1 cellular context compared by ENCODE assay signal in the genomic region with DNA sequence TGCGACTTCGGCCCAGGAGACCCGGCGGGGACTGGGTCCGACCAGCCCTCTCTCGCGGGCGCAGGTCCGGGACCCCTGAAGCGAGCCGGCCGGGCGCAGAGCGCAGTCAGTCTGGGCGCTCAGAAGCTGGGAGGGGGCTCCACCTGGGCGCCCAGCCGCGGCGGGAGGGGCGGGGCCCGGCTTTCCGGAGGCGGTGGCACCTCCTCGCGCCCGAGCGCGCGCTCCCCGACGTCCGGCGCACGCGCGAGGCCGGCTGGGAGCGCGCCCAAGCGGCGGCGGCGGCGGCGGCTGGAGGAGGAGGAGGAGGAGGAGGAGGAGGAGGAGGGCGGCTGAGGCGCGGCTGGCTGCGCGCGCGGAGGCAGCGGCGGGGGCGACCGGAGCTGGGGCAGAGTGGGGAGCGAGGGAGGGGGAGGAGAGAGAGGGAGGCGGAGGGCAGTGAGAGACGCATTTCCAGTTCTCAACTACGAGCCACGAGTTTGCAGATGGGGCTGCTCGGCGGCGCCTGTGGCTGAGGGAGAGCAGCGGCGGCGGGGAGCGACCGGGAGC.
TF ChIP-seq lines count a peak whose summit lies in the region.

A gene with protein sequence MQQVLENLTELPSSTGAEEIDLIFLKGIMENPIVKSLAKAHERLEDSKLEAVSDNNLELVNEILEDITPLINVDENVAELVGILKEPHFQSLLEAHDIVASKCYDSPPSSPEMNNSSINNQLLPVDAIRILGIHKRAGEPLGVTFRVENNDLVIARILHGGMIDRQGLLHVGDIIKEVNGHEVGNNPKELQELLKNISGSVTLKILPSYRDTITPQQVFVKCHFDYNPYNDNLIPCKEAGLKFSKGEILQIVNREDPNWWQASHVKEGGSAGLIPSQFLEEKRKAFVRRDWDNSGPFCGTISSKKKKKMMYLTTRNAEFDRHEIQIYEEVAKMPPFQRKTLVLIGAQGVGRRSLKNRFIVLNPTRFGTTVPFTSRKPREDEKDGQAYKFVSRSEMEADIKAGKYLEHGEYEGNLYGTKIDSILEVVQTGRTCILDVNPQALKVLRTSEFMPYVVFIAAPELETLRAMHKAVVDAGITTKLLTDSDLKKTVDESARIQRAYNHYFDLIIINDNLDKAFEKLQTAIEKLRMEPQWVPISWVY (plus strand): TSS at position 445 of the 546 bp plus-strand sequence. CDS start 50,216 bp downstream, outside the sequence.

TF ChIP-seq in HepG2, 621 proteins besides CTCF, POLR2A, EP300 and RAD21 (continued from another document):
- TF ChIP-seq GFI1 (CRISPR knock-in tag; IDR thresholded peaks at IDR 0.05; ENCODE audit: borderline replicate concordance) (no peak), ZNF263 (CRISPR knock-in tag; IDR thresholded peaks at IDR 0.05) (peak; percentile 98), ZNF343 (CRISPR knock-in tag; IDR thresholded peaks at IDR 0.05) (0 out of 2 replicates have a peak, but pooled peaks have one; percentile 62), MBD4 (IDR thresholded peaks at IDR 0.05; ENCODE audit: borderline replicate concordance, low read length) (no peak), RORA (CRISPR knock-in tag; IDR thresholded peaks at IDR 0.05) (no peak), CAMTA2 (CRISPR knock-in tag; IDR thresholded peaks at IDR 0.05; ENCODE audit: borderline replicate concordance) (0 out of 2 replicates have a peak, but pooled peaks have one; percentile 48), SIN3A (IDR thresholded peaks at IDR 0.05; ENCODE audit: borderline replicate concordance, low read depth, low read length) (peak; percentile 50; the same call in 1 of the 2 replicates), SOX6 (IDR thresholded peaks at IDR 0.05) (no peak), SOX6 (CRISPR knock-in tag; IDR thresholded peaks at IDR 0.05) (peak; percentile 36; the same call in 1 of the 2 replicates), HNRNPK (IDR thresholded peaks at IDR 0.05; ENCODE audit: low read depth, low read length, poor library complexity, severe bottlenecking) (peak; percentile 79), BRD4 (CRISPR knock-in tag; IDR thresholded peaks at IDR 0.05) (no peak), ZNF563 (CRISPR knock-in tag; IDR thresholded peaks at IDR 0.05) (peak; percentile 48), POLR2AphosphoS5 (IDR thresholded peaks at IDR 0.05; ENCODE audit: low read depth, low read length) (peak; percentile 38; the same call in 1 of the 2 replicates), MAZ (IDR thresholded peaks at IDR 0.05; ENCODE audit: borderline replicate concordance, low read depth, low read length) (no peak), MAZ (CRISPR knock-in tag; IDR thresholded peaks at IDR 0.05; ENCODE audit: low read depth) (peak; percentile 61; the same call in 1 of the 2 replicates), ZNF670 (CRISPR knock-in tag; IDR thresholded peaks at IDR 0.05; ENCODE audit: borderline replicate concordance) (no peak), KDM5B (CRISPR knock-in tag; IDR thresholded peaks at IDR 0.05; ENCODE audit: borderline replicate concordance) (peak; percentile 73; the same call in 1 of the 2 replicates), ZFX (CRISPR knock-in tag; IDR thresholded peaks at IDR 0.05; ENCODE audit: low read depth) (peak; percentile 17; the same call in 1 of the 2 replicates), ZC3H4 (CRISPR knock-in tag; IDR thresholded peaks at IDR 0.05; ENCODE audit: borderline replicate concordance) (no peak), ZNF501 (CRISPR knock-in tag; IDR thresholded peaks at IDR 0.05) (0 out of 2 replicates have a peak, but pooled peaks have one; percentile 30), KDM5A (IDR thresholded peaks at IDR 0.05; ENCODE audit: borderline replicate concordance, low read length) (0 out of 2 replicates have a peak, but pooled peaks have one; percentile 17), JUND (CRISPR knock-in tag; IDR thresholded peaks at IDR 0.05) (no peak), NR2F2 (IDR thresholded peaks at IDR 0.05; ENCODE audit: borderline replicate concordance, low read depth) (no peak)
- TF ChIP-seq, protein P1, sequence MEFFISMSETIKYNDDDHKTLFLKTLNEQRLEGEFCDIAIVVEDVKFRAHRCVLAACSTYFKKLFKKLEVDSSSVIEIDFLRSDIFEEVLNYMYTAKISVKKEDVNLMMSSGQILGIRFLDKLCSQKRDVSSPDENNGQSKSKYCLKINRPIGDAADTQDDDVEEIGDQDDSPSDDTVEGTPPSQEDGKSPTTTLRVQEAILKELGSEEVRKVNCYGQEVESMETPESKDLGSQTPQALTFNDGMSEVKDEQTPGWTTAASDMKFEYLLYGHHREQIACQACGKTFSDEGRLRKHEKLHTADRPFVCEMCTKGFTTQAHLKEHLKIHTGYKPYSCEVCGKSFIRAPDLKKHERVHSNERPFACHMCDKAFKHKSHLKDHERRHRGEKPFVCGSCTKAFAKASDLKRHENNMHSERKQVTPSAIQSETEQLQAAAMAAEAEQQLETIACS (CRISPR knock-in tag; IDR thresholded peaks at IDR 0.05) = peak; percentile 79
- TF ChIP-seq, protein P2, sequence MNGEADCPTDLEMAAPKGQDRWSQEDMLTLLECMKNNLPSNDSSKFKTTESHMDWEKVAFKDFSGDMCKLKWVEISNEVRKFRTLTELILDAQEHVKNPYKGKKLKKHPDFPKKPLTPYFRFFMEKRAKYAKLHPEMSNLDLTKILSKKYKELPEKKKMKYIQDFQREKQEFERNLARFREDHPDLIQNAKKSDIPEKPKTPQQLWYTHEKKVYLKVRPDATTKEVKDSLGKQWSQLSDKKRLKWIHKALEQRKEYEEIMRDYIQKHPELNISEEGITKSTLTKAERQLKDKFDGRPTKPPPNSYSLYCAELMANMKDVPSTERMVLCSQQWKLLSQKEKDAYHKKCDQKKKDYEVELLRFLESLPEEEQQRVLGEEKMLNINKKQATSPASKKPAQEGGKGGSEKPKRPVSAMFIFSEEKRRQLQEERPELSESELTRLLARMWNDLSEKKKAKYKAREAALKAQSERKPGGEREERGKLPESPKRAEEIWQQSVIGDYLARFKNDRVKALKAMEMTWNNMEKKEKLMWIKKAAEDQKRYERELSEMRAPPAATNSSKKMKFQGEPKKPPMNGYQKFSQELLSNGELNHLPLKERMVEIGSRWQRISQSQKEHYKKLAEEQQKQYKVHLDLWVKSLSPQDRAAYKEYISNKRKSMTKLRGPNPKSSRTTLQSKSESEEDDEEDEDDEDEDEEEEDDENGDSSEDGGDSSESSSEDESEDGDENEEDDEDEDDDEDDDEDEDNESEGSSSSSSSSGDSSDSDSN (CRISPR knock-in tag; IDR thresholded peaks at IDR 0.05) = peak; percentile 7; the same call in 1 of the 2 replicates
- TF ChIP-seq, protein P3, sequence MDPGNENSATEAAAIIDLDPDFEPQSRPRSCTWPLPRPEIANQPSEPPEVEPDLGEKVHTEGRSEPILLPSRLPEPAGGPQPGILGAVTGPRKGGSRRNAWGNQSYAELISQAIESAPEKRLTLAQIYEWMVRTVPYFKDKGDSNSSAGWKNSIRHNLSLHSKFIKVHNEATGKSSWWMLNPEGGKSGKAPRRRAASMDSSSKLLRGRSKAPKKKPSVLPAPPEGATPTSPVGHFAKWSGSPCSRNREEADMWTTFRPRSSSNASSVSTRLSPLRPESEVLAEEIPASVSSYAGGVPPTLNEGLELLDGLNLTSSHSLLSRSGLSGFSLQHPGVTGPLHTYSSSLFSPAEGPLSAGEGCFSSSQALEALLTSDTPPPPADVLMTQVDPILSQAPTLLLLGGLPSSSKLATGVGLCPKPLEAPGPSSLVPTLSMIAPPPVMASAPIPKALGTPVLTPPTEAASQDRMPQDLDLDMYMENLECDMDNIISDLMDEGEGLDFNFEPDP (CRISPR knock-in tag; conservative IDR thresholded peaks at IDR 0.05) = no peak
- TF ChIP-seq, protein P4, sequence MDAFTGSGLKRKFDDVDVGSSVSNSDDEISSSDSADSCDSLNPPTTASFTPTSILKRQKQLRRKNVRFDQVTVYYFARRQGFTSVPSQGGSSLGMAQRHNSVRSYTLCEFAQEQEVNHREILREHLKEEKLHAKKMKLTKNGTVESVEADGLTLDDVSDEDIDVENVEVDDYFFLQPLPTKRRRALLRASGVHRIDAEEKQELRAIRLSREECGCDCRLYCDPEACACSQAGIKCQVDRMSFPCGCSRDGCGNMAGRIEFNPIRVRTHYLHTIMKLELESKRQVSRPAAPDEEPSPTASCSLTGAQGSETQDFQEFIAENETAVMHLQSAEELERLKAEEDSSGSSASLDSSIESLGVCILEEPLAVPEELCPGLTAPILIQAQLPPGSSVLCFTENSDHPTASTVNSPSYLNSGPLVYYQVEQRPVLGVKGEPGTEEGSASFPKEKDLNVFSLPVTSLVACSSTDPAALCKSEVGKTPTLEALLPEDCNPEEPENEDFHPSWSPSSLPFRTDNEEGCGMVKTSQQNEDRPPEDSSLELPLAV (CRISPR knock-in tag; conservative IDR thresholded peaks at IDR 0.05; ENCODE audit: low read depth) = no peak
- TF ChIP-seq, protein P5, sequence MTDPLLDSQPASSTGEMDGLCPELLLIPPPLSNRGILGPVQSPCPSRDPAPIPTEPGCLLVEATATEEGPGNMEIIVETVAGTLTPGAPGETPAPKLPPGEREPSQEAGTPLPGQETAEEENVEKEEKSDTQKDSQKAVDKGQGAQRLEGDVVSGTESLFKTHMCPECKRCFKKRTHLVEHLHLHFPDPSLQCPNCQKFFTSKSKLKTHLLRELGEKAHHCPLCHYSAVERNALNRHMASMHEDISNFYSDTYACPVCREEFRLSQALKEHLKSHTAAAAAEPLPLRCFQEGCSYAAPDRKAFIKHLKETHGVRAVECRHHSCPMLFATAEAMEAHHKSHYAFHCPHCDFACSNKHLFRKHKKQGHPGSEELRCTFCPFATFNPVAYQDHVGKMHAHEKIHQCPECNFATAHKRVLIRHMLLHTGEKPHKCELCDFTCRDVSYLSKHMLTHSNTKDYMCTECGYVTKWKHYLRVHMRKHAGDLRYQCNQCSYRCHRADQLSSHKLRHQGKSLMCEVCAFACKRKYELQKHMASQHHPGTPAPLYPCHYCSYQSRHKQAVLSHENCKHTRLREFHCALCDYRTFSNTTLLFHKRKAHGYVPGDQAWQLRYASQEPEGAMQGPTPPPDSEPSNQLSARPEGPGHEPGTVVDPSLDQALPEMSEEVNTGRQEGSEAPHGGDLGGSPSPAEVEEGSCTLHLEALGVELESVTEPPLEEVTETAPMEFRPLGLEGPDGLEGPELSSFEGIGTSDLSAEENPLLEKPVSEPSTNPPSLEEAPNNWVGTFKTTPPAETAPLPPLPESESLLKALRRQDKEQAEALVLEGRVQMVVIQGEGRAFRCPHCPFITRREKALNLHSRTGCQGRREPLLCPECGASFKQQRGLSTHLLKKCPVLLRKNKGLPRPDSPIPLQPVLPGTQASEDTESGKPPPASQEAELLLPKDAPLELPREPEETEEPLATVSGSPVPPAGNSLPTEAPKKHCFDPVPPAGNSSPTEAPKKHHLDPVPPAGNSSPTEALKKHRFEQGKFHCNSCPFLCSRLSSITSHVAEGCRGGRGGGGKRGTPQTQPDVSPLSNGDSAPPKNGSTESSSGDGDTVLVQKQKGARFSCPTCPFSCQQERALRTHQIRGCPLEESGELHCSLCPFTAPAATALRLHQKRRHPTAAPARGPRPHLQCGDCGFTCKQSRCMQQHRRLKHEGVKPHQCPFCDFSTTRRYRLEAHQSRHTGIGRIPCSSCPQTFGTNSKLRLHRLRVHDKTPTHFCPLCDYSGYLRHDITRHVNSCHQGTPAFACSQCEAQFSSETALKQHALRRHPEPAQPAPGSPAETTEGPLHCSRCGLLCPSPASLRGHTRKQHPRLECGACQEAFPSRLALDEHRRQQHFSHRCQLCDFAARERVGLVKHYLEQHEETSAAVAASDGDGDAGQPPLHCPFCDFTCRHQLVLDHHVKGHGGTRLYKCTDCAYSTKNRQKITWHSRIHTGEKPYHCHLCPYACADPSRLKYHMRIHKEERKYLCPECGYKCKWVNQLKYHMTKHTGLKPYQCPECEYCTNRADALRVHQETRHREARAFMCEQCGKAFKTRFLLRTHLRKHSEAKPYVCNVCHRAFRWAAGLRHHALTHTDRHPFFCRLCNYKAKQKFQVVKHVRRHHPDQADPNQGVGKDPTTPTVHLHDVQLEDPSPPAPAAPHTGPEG (CRISPR knock-in tag; IDR thresholded peaks at IDR 0.05) = peak; percentile 52; the same call in 1 of the 2 replicates
- TF ChIP-seq, protein P6, sequence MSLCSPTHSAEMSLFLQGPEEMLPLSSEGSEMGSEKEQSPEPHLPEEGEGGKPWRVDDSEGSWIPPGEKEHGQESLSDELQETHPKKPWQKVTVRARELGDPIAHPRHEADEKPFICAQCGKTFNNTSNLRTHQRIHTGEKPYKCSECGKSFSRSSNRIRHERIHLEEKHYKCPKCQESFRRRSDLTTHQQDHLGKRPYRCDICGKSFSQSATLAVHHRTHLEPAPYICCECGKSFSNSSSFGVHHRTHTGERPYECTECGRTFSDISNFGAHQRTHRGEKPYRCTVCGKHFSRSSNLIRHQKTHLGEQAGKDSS (CRISPR knock-in tag; IDR thresholded peaks at IDR 0.05; ENCODE audit: borderline replicate concordance, low read depth) = no peak
- TF ChIP-seq, protein P7, sequence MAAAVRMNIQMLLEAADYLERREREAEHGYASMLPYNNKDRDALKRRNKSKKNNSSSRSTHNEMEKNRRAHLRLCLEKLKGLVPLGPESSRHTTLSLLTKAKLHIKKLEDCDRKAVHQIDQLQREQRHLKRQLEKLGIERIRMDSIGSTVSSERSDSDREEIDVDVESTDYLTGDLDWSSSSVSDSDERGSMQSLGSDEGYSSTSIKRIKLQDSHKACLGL (CRISPR knock-in tag; IDR thresholded peaks at IDR 0.05) = peak; percentile 70; the same call in 1 of the 2 replicates
- TF ChIP-seq, protein P8, sequence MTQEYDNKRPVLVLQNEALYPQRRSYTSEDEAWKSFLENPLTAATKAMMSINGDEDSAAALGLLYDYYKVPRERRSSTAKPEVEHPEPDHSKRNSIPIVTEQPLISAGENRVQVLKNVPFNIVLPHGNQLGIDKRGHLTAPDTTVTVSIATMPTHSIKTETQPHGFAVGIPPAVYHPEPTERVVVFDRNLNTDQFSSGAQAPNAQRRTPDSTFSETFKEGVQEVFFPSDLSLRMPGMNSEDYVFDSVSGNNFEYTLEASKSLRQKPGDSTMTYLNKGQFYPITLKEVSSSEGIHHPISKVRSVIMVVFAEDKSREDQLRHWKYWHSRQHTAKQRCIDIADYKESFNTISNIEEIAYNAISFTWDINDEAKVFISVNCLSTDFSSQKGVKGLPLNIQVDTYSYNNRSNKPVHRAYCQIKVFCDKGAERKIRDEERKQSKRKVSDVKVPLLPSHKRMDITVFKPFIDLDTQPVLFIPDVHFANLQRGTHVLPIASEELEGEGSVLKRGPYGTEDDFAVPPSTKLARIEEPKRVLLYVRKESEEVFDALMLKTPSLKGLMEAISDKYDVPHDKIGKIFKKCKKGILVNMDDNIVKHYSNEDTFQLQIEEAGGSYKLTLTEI (CRISPR knock-in tag; conservative IDR thresholded peaks at IDR 0.05) = no peak
- TF ChIP-seq, protein P9, sequence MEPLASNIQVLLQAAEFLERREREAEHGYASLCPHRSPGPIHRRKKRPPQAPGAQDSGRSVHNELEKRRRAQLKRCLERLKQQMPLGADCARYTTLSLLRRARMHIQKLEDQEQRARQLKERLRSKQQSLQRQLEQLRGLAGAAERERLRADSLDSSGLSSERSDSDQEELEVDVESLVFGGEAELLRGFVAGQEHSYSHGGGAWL (CRISPR knock-in tag; IDR thresholded peaks at IDR 0.05) = no peak
